ENCODE assay signal across 8 cellular contexts in the genomic region with DNA sequence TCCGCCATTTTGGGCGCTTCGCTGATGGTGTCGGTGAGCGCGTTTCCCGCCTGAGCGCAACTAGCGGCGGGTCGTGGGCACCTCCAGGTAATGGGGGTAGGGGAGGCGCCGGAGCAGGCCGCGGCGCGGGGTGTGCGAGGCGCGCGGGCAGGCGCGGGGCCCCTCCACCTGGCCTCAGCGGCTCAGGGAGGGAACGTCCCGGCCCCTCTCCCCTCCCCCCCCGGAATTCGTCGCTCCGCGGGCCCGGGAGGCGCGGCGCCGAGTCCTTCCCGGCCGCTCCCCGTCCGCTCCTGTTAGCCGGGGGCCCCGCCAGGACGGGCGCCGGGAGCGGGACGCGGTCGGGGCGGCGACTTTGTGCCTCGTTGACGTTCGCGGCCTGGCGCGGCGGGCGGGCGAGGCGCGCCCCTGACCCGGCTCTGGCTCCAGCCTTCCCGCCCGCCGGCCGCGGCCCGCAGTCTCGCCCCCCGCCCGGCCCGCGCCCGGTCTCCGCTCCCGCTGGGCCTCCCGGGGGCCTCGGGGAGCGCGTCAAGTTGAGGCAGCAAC. TPM values are rescaled to one million over a fixed set of nuclear protein-coding genes. Genes with fewer than 3 reads are reported as not detected.
DNase-seq lines count a peak whose midpoint lies in the region; ATAC-seq, FAIRE-seq and TF ChIP-seq lines count a peak whose summit lies in the region.

Gene PPP6R3, plus strand, starts transcription at position 12 of the 543 bp plus-strand sequence. CDS start 76,913 bp downstream, outside the sequence.

- no peaks in the 10 kb centered on the region for H3K9me3 Mint-ChIP-seq in activated CD8-positive, alpha-beta memory T cell treated with anti-CD3 and anti-CD28 coated beads, Interleukin-2, amount 10 ng/mL, durations not matched to agents 7 days and 5 days (ENCODE audit: low read depth)
- H3K9me3 Mint-ChIP-seq in activated CD4-positive, alpha-beta memory T cell treated with anti-CD3 and anti-CD28 coated beads for 36 hours, result no peaks in the 10 kb centered on the region
- H3K9me3 Mint-ChIP-seq in progenitor cell of endocrine pancreas (ENCODE audit: low read depth), result no peaks in the 10 kb centered on the region

- no peak for DNase-seq in activated CD8-positive, alpha-beta memory T cell treated with anti-CD3 and anti-CD28 coated beads, Interleukin-2, amount 10 ng/mL, durations not matched to agents 7 days and 5 days
- no peak for DNase-seq in activated CD8-positive, alpha-beta memory T cell treated with anti-CD3 and anti-CD28 coated beads, Interleukin-2, amount 50 U/mL, for 48 hours
- DNase-seq in activated CD4-positive, alpha-beta memory T cell treated with anti-CD3 and anti-CD28 coated beads for 36 hours, result no peak
- DNase-seq in Right ventricle myocardium superior, result no peak
- no peak for DNase-seq in progenitor cell of endocrine pancreas (ENCODE audit: low spot score, unreplicated experiment)
- DNase-seq in D721Med (ENCODE audit: insufficient read length, low spot score), result no peak
- DNase-seq in NCI-H1694 (lab: John Stamatoyannopoulos, UW), result no peak

- CTCF ChIA-PET in activated CD8-positive, alpha-beta memory T cell treated with anti-CD3 and anti-CD28 coated beads, Interleukin-2, amount 10 ng/mL, durations not matched to agents 7 days and 5 days (lab: Charles Lee), result interaction anchor here (1.4 kb wide), 1 partner anchor 120 kb away, joined by 3 read pairs; no protein-coding TSS in a partner anchor
- CTCF ChIA-PET in activated CD4-positive, alpha-beta memory T cell treated with anti-CD3 and anti-CD28 coated beads for 36 hours (lab: Charles Lee), result no interaction called here

- POLR2A ChIA-PET in activated CD4-positive, alpha-beta memory T cell treated with anti-CD3 and anti-CD28 coated beads for 36 hours (lab: Charles Lee), result no interaction called here

- peak; percentile 52 for ATAC-seq in activated CD8-positive, alpha-beta memory T cell treated with anti-CD3 and anti-CD28 coated beads, Interleukin-2, amount 10 ng/mL, durations not matched to agents 7 days and 5 days
- ATAC-seq in HG03095 (IDR thresholded peaks at IDR 0.05; ENCODE audit: unreplicated experiment) (peak; percentile 33), Right ventricle myocardium superior (ENCODE audit: poor library complexity) (peak; percentile 60)

- H3K36me3 Mint-ChIP-seq in activated CD8-positive, alpha-beta memory T cell treated with anti-CD3 and anti-CD28 coated beads, Interleukin-2, amount 10 ng/mL, durations not matched to agents 7 days and 5 days, result peaks cover 17% of the 10 kb centered on the region
- peaks cover 11% of the 10 kb centered on the region for H3K36me3 Mint-ChIP-seq in activated CD4-positive, alpha-beta memory T cell treated with anti-CD3 and anti-CD28 coated beads for 36 hours
- H3K36me3 Mint-ChIP-seq in progenitor cell of endocrine pancreas (ENCODE audit: insufficient read depth), result peaks cover 3% of the 10 kb centered on the region

- no peak for TF ChIP-seq CTCF in progenitor cell of endocrine pancreas (IDR thresholded peaks at IDR 0.05; ENCODE audit: unreplicated experiment)
- TF ChIP-seq CTCF in D721Med (IDR thresholded peaks at IDR 0.05; ENCODE audit: insufficient read depth, missing control alignments), result no peak

- peaks cover under 1% of the 10 kb centered on the region for H3K27me3 Mint-ChIP-seq in activated CD8-positive, alpha-beta memory T cell treated with anti-CD3 and anti-CD28 coated beads, Interleukin-2, amount 10 ng/mL, durations not matched to agents 7 days and 5 days
- no peaks in the 10 kb centered on the region for H3K27me3 Mint-ChIP-seq in activated CD4-positive, alpha-beta memory T cell treated with anti-CD3 and anti-CD28 coated beads for 36 hours
- peaks cover 2% of the 10 kb centered on the region for H3K27me3 Mint-ChIP-seq in progenitor cell of endocrine pancreas

- peak within 1 kb of the TSS; percentile 98 for H3K4me3 Mint-ChIP-seq in activated CD8-positive, alpha-beta memory T cell treated with anti-CD3 and anti-CD28 coated beads, Interleukin-2, amount 10 ng/mL, durations not matched to agents 7 days and 5 days
- H3K4me3 Mint-ChIP-seq in activated CD4-positive, alpha-beta memory T cell treated with anti-CD3 and anti-CD28 coated beads for 36 hours, result peak within 1 kb of the TSS; percentile 88
- peak within 1 kb of the TSS; percentile 92 for H3K4me3 Mint-ChIP-seq in progenitor cell of endocrine pancreas (ENCODE audit: low read depth)

- H3K27ac Mint-ChIP-seq in activated CD8-positive, alpha-beta memory T cell treated with anti-CD3 and anti-CD28 coated beads, Interleukin-2, amount 10 ng/mL, durations not matched to agents 7 days and 5 days, result peak within 1 kb of the TSS; percentile 94
- H3K27ac Mint-ChIP-seq in activated CD4-positive, alpha-beta memory T cell treated with anti-CD3 and anti-CD28 coated beads for 36 hours, result peak within 1 kb of the TSS; percentile 91
- peak within 1 kb of the TSS; percentile 99 for H3K27ac Mint-ChIP-seq in progenitor cell of endocrine pancreas

- FAIRE-seq in D721Med (lab: Jason Lieb, UNC), result no peak

- intact Hi-C loops in activated CD4-positive, alpha-beta memory T cell treated with anti-CD3 and anti-CD28 coated beads for 36 hours (cut with micrococcal nuclease), result loop anchor here (1.0 to 10.0 kb wide), 6 partner anchors 11 to 381 kb away; partner anchors contain the start of genes C11orf24 and CPT1A
- intact Hi-C loops in Right ventricle myocardium superior (cut with DNase I), result loop anchor here (10.0 kb wide), 2 partner anchors 74 to 124 kb away; no protein-coding TSS in a partner anchor

- peaks cover 34% of the 10 kb centered on the region for H3K4me1 Mint-ChIP-seq in activated CD8-positive, alpha-beta memory T cell treated with anti-CD3 and anti-CD28 coated beads, Interleukin-2, amount 10 ng/mL, durations not matched to agents 7 days and 5 days
- H3K4me1 Mint-ChIP-seq in activated CD4-positive, alpha-beta memory T cell treated with anti-CD3 and anti-CD28 coated beads for 36 hours (ENCODE audit: low read depth), result peaks cover 35% of the 10 kb centered on the region
- peaks cover 35% of the 10 kb centered on the region for H3K4me1 Mint-ChIP-seq in progenitor cell of endocrine pancreas (ENCODE audit: low read depth)

RNA-seq across cellular contexts. Expression of gene PPP6R3, which starts in this region (rescaled TPM):
- total RNA-seq in activated CD8-positive, alpha-beta memory T cell treated with anti-CD3 and anti-CD28 coated beads, Interleukin-2, amount 10 ng/mL, durations not matched to agents 7 days and 5 days, result 100 to 1,000 TPM; 116 to 121 TPM
- 100 to 1,000 TPM; 108 to 110 TPM for total RNA-seq in activated CD4-positive, alpha-beta memory T cell treated with anti-CD3 and anti-CD28 coated beads for 36 hours
- total RNA-seq in Right ventricle myocardium superior (73.9 TPM), progenitor cell of endocrine pancreas (123 and 124 TPM in 2 replicates)
